ENCODE assay signal across 8 cellular contexts in the genomic region with DNA sequence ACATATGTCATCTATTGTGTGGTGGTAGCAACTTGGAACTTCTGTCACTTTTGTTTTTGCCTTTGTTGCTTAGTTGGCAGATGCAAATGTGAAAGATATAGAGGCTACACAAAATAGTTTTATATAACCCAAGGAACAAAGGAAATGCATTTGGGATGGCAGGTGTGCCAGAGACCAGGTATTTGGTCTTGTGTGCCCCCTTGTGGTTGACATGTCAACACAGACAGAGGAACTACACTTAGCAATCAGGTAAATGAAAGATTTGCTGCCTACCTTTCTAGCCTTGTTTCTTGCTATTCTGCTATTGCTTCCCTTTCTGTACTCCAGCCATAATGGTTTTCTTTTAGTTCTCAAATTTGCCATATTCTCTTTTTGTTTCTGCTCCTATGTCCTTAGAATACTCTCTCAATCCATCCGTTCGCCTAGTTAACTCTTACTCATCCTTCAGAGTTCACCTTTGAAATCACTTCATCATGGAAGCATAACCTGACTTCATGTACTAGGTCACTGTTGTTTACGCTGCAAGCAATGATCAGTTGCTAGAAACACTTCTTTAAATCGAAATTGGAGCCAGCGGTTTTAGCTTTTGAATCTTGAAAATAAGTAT.
DNase-seq lines count a peak whose midpoint lies in the region; ATAC-seq and TF ChIP-seq lines count a peak whose summit lies in the region.

No MANE protein-coding gene starts in this region.

- no peaks in the 10 kb centered on the region for H3K4me1 Mint-ChIP-seq in mesothelial cell of epicardium

- DNase-seq in AG09309 (ENCODE audit: low read depth) (peak; percentile 8), LoVo (ENCODE audit: low spot score) (peak; percentile 37), body of pancreas (peak; percentile 37 to 62 (median 46)), mesothelial cell of epicardium (ENCODE audit: low spot score in 2 of 2, unreplicated experiment in 2 of 2) (no peak), T-helper 1 cell (no peak), T-helper 9 cell (no peak)

- H3K9me3 Mint-ChIP-seq in mesothelial cell of epicardium, result peaks cover 29% of the 10 kb centered on the region

- no peaks in the 10 kb centered on the region for H3K36me3 ChIP-seq in body of pancreas (replicated peaks in 1 of 2; ENCODE audit: insufficient read depth in 1 of 2, low read depth in 2 of 2)

- TF ChIP-seq POLR2A in body of pancreas (IDR thresholded peaks at IDR 0.05), result no peak

- TF ChIP-seq CTCF in AG09309 (IDR thresholded peaks at IDR 0.05; ENCODE audit: control insufficient read depth, insufficient read depth, low read depth, low read length, missing control alignments) (peak; percentile 63), body of pancreas (IDR thresholded peaks at IDR 0.05) (peak; percentile 27 to 68 (median 45)), mesothelial cell of epicardium (IDR thresholded peaks at IDR 0.05; ENCODE audit: unreplicated experiment) (peak; percentile 65)

- H3K27me3 Mint-ChIP-seq in mesothelial cell of epicardium (ENCODE audit: low read depth), result no peaks in the 10 kb centered on the region

- H3K4me3 Mint-ChIP-seq in mesothelial cell of epicardium, result no peak overlapping the region

- no peak overlapping the region for H3K4me3 ChIP-seq in AG09309 (ENCODE audit: control insufficient read depth, low read depth, low read length)
- no peak overlapping the region for H3K4me3 ChIP-seq in body of pancreas

- ATAC-seq in GM18511 (IDR thresholded peaks at IDR 0.05; ENCODE audit: unreplicated experiment) (peak; percentile 72), body of pancreas (peak; percentile 52), GM18519 (IDR thresholded peaks at IDR 0.05; ENCODE audit: low FRiP score, unreplicated experiment) (no peak)

- 50 to 52% methylated on average over 5 of the region's 5 CpGs for WGBS in body of pancreas, 2 donors

- H3K27ac Mint-ChIP-seq in mesothelial cell of epicardium, result no peak overlapping the region

- H3K4me1 ChIP-seq in body of pancreas, result no peaks in the 10 kb centered on the region

- H3K9me3 ChIP-seq in body of pancreas, result peaks cover 0 to 8% (median 0%) of the 10 kb centered on the region in 3 donors

- H3K27ac ChIP-seq in body of pancreas, result no peak overlapping the region

- intact Hi-C loops in body of pancreas (cut with DNase I), result no loop called here

- no peaks in the 10 kb centered on the region for H3K27me3 ChIP-seq in body of pancreas

- peaks cover 8% of the 10 kb centered on the region for H3K36me3 Mint-ChIP-seq in mesothelial cell of epicardium

Comparison
In these comparisons a context has a peak if more than half of its experiments do, and no peak if none do; other contexts are left out.
1. DNase-seq: peak in AG09309 (single experiment), LoVo (single experiment) and body of pancreas (4 of 4); none in mesothelial cell of epicardium (0 of 2), T-helper 1 cell (0 of 5) and T-helper 9 cell (single experiment).
2. Peak in every context shown above with its lines, with median percentiles within 50 percentile points of each other: CTCF ChIP-seq.